Comparison of ENCODE assay signal across 11 cellular contexts in the genomic region with DNA sequence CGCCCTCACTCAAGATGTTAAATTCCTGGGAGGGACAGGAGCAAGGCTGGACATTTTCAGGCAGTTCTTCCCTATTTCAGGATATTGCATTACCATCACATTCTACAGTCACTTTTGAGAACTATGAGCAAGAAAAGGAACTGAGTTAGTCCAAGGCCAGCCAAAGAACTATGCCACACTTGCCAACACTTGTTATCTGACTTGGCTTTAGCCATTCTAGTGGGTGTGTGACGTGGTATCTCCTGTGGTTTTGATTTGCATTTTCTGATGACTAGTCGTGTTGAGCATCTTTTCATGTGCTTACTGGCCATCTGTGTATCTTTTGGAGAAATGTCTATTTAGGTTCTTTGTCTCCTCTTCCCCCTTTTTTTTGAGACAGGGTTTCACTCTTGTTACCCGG. TPM values are rescaled to one million over a fixed set of nuclear protein-coding genes. Genes with fewer than 3 reads are reported as not detected.
A peak's percentile ranks its signal among the peaks of the same experiment; 100 is the strongest.
DNase-seq lines count a peak whose midpoint lies in the region; ATAC-seq and TF ChIP-seq lines count a peak whose summit lies in the region.
"Had no signal": no experiment of that assay in that cellular context is flagged by ENCODE, and none has a peak within 500 bp of the region (broad histone marks: within the 10 kb centered on the region; RNA-seq: fewer than 3 reads in every experiment).

No MANE protein-coding gene starts in this region.

- intact Hi-C loops in upper lobe of right lung (cut with DNase I) = no loop called here
- intact Hi-C loops in CD4-positive, alpha-beta memory T cell (cut with micrococcal nuclease) = no loop called here

- H3K36me3 Mint-ChIP-seq in CD4-positive, alpha-beta memory T cell = peaks cover 14% of the 10 kb centered on the region in 2 donors

- H3K36me3 ChIP-seq in upper lobe of right lung = no peaks in the 10 kb centered on the region
- H3K36me3 ChIP-seq in CD4-positive, alpha-beta memory T cell (ENCODE audit: insufficient read depth, low read length) = no peaks in the 10 kb centered on the region
- H3K36me3 ChIP-seq: esophagus squamous epithelium had no signal

- POLR2A ChIA-PET in CD4-positive, alpha-beta memory T cell (lab: Charles Lee; ENCODE audit: partially characterized antibody) = interaction anchor here (2.4 kb wide), 1 partner anchor 12 kb away, joined by 8 read pairs; the partner anchor contains the start of gene XRN2

- H3K4me3 ChIP-seq in upper lobe of right lung = no peak overlapping the region
- no peak overlapping the region for H3K4me3 ChIP-seq in CD4-positive, alpha-beta memory T cell (ENCODE audit: low read length in 2 of 2)
- H3K4me3 ChIP-seq: esophagus squamous epithelium, skin epidermis had no signal

- peak; percentile 87 for ATAC-seq in upper lobe of right lung

- H3K4me1 Mint-ChIP-seq in CD4-positive, alpha-beta memory T cell = peaks cover 64 to 88% (median 77%) of the 10 kb centered on the region in 4 donors

- H3K4me1 ChIP-seq in upper lobe of right lung = peaks cover 23% of the 10 kb centered on the region
- peaks cover 86% of the 10 kb centered on the region for H3K4me1 ChIP-seq in CD4-positive, alpha-beta memory T cell (ENCODE audit: insufficient read depth, low read length)

- peak; percentile 44 for DNase-seq in stimulated activated CD4-positive, alpha-beta T cell treated with anti-CD3 and anti-CD28 coated beads, Interleukin-1b, Interleukin-23, amount 100 ng/mL, for 48 hours
- DNase-seq in stimulated activated CD4-positive, alpha-beta T cell treated with anti-CD3 and anti-CD28 coated beads, Interleukin-4, amount 100 ng/mL, for 24 hours = no peak
- DNase-seq in NAMALWA (ENCODE audit: low spot score) (peak; percentile 75), erythroblast (lab: John Stamatoyannopoulos, UW) (peak; percentile 14 to 33), upper lobe of right lung (no peak), GOT3 (lab: John Stamatoyannopoulos, UW) (no peak)
- no peak for DNase-seq in activated CD4-positive, alpha-beta T cell treated with anti-CD3 and anti-CD28 coated beads for 4 hours
- DNase-seq in CD4-positive, alpha-beta memory T cell = no peak
- DNase-seq: esophagus squamous epithelium had no signal

- H3K27ac Mint-ChIP-seq in CD4-positive, alpha-beta memory T cell = peak overlapping the region in 2 of 7 donors; percentile 16 to 53

- peaks cover 0 to 11% (median 3%) of the 10 kb centered on the region in 8 donors for H3K9me3 Mint-ChIP-seq in CD4-positive, alpha-beta memory T cell

- no peak overlapping the region for H3K27ac ChIP-seq in upper lobe of right lung
- no peak overlapping the region for H3K27ac ChIP-seq in CD4-positive, alpha-beta memory T cell (ENCODE audit: low read depth, low read length)
- H3K27ac ChIP-seq: esophagus squamous epithelium, HL-60 had no signal

- no peaks in the 10 kb centered on the region for H3K27me3 Mint-ChIP-seq in CD4-positive, alpha-beta memory T cell

- H3K9me3 ChIP-seq in upper lobe of right lung = no peaks in the 10 kb centered on the region
- H3K9me3 ChIP-seq in CD4-positive, alpha-beta memory T cell (ENCODE audit: control insufficient read depth in 1 of 2, low read length in 2 of 2) = no peaks in the 10 kb centered on the region

- peak overlapping the region in 4 of 8 donors; percentile 2 to 27 (median 10) for H3K4me3 Mint-ChIP-seq in CD4-positive, alpha-beta memory T cell

- TF ChIP-seq CTCF in upper lobe of right lung (IDR thresholded peaks at IDR 0.05) = no peak

- CTCF ChIA-PET in CD4-positive, alpha-beta memory T cell (lab: Charles Lee; ENCODE audit: partially characterized antibody) = interaction anchor here (0.7 kb wide), 1 partner anchor 10 kb away, joined by 3 read pairs; no protein-coding TSS in a partner anchor

- TF ChIP-seq POLR2A in erythroblast (IDR thresholded peaks at IDR 0.05; ENCODE audit: low read length) = no peak

- no peaks in the 10 kb centered on the region for H3K27me3 ChIP-seq in upper lobe of right lung
- no peaks in the 10 kb centered on the region for H3K27me3 ChIP-seq in CD4-positive, alpha-beta memory T cell (ENCODE audit: insufficient read depth, low read length)
- H3K27me3 ChIP-seq: esophagus squamous epithelium had no signal

RNA-seq across cellular contexts. Expression of gene XRN2, which starts 12.0 kb away (rescaled TPM):
- total RNA-seq in upper lobe of right lung = 54.9 TPM
- total RNA-seq in CD4-positive, alpha-beta memory T cell = 10 to 100 TPM; 52.8 to 56.3 TPM
- 10 to 100 TPM; 72.9 to 80.3 TPM for polyA plus RNA-seq in CD4-positive, alpha-beta memory T cell

Comparison
In these comparisons a context has a peak if more than half of its experiments do, and no peak if none do; other contexts are left out.
1. DNase-seq: peak in stimulated activated CD4-positive, alpha-beta T cell treated with anti-CD3 and anti-CD28 coated beads, Interleukin-1b, Interleukin-23, amount 100 ng/mL, for 48 hours (single experiment), NAMALWA (single experiment) and erythroblast (2 of 2); none in stimulated activated CD4-positive, alpha-beta T cell treated with anti-CD3 and anti-CD28 coated beads, Interleukin-4, amount 100 ng/mL, for 24 hours (single experiment), upper lobe of right lung (single experiment), activated CD4-positive, alpha-beta T cell treated with anti-CD3 and anti-CD28 coated beads for 4 hours (0 of 2), GOT3 (single experiment) and CD4-positive, alpha-beta memory T cell (0 of 5).